Comparison of ENCODE assay signal across 8 cellular contexts in the genomic region with DNA sequence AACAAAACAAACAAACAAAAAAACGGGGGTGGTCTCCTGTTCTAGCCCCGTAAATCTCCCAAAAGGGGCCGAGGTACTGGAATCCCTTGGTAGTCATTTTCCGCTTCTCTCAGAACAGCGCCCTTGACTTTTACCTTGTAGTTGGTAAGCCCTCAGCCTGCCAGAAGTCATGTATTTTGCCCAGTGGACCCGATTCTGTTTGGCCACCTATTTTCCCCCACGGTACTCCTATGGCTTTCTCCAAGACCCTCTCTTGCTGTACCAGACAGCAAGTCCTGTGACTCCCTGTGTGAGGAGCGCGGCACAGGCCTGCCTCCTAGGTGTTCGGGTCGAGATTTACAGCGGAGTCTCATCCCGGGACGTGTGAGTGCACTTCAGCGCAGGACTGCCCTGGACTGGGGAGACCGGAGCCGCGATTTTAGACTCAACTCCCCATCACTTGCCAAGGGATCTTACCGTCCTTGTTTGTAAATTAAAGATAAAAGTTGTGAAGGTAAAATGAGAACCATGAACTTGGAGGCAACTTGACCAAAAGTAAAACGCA. TPM values are rescaled to one million over a fixed set of nuclear protein-coding genes. Genes with fewer than 3 reads are reported as not detected.
DNase-seq lines count a peak whose midpoint lies in the region; ATAC-seq, FAIRE-seq and TF ChIP-seq lines count a peak whose summit lies in the region.

No MANE protein-coding gene starts in this region.

- peaks cover 20% of the 10 kb centered on the region for H3K36me3 ChIP-seq in H7 (replicated peaks; ENCODE audit: control insufficient read depth, insufficient read depth, low read length)
- H3K36me3 ChIP-seq in GM12878 (ENCODE audit: control insufficient read depth in 2 of 2, insufficient read depth in 2 of 2, low read length in 1 of 2): peaks cover 17% of the 10 kb centered on the region in 2 experiments; a peak in 3 of 4 replicates
- peaks cover 12 to 29% of the 10 kb centered on the region in 2 donors for H3K36me3 ChIP-seq in kidney (ENCODE audit: control insufficient read depth in 1 of 2, insufficient read depth in 2 of 2, low read length in 2 of 2)

- RAD21 ChIA-PET in GM12878 (lab: Charles Lee; ENCODE audit: unreplicated experiment): interaction anchor here (0.7 to 2.4 kb wide), 3 partner anchors 45 to 91 kb away, joined by 3 to 9 read pairs (median 5); a partner anchor contains a TSS

- peaks cover 4% of the 10 kb centered on the region; the same call in 1 of the 2 replicates for H4K20me1 ChIP-seq in GM12878 (ENCODE audit: control insufficient read depth, insufficient read depth)

- no peak for TF ChIP-seq RAD21 in GM12878 (IDR thresholded peaks at IDR 0.05; ENCODE audit: insufficient read depth, low read depth, low read length)

- H2AFZ ChIP-seq in GM12878 (ENCODE audit: control insufficient read depth, low read depth, low read length): peak overlapping the region; percentile 86

- peaks cover 50% of the 10 kb centered on the region for H3K79me2 ChIP-seq in GM12878 (ENCODE audit: control insufficient read depth, insufficient read depth, low read length)

- TF ChIP-seq POLR2A in GM12878 (IDR thresholded peaks at IDR 0.05; ENCODE audit: low read depth, low read length): no peak

- H3K27ac ChIP-seq in GM12878 (ENCODE audit: control insufficient read depth, insufficient read depth) (peak overlapping the region; percentile 99), kidney (ENCODE audit: low read depth in 2 of 2, low read length in 2 of 2) (peak overlapping the region; percentile 100)

- H3K4me2 ChIP-seq in GM12878 (ENCODE audit: control insufficient read depth, insufficient read depth): peak overlapping the region; percentile 92

- no peak for FAIRE-seq in GM12878 (lab: Jason Lieb, UNC)
- FAIRE-seq in kidney (lab: Jason Lieb, UNC): no peak

- DNase-seq in H7 (peak; percentile 49), OCI-M1 (lab: John Stamatoyannopoulos, UW) (peak; percentile 67), GM12878 (ENCODE audit: low read depth, low spot score) (no peak), kidney (peak; percentile 84), SW 1271 (lab: John Stamatoyannopoulos, UW) (no peak), NCI-H2081 (lab: John Stamatoyannopoulos, UW) (no peak)
- DNase-seq in stimulated activated CD8-positive, alpha-beta memory T cell treated with anti-CD3 and anti-CD28 coated beads, Interleukin-4, amount 100 ng/mL, for 48 hours: peak; percentile 49

- H3K9me3 ChIP-seq in GM12878 (replicated peaks; ENCODE audit: control insufficient read depth, insufficient read depth, low read length) (no peaks in the 10 kb centered on the region), kidney (ENCODE audit: control insufficient read depth in 1 of 2, low read length in 2 of 2) (no peaks in the 10 kb centered on the region)

- no peak for TF ChIP-seq EP300 in GM12878 (IDR thresholded peaks at IDR 0.05; ENCODE audit: borderline replicate concordance in 1 of 2, control insufficient read depth in 1 of 2, low read depth in 2 of 2, low read length in 2 of 2)

- ATAC-seq in GM12878 (no peak), HG03159 (IDR thresholded peaks at IDR 0.05; ENCODE audit: unreplicated experiment) (no peak)

- POLR2A ChIA-PET in GM12878 (lab: Charles Lee): interaction anchor here (1.0 to 1.6 kb wide), 6 partner anchors 33 to 292 kb away, joined by 3 to 11 read pairs (median 6); a partner anchor contains a TSS

- H3K27me3 ChIP-seq in H7 (ENCODE audit: control insufficient read depth, insufficient read depth, low read length) (no peaks in the 10 kb centered on the region), GM12878 (replicated peaks in 1 of 2; ENCODE audit: control insufficient read depth in 2 of 2, insufficient read depth in 2 of 2, low read length in 1 of 2) (no peaks in the 10 kb centered on the region)

- CTCF ChIA-PET in GM12878 (lab: Yijun Ruan, JAX): interaction anchor here (1.1 to 1.3 kb wide), 3 partner anchors 12 to 63 kb away, joined by 5 to 9 read pairs (median 5); no protein-coding TSS in a partner anchor

- peak overlapping the region; percentile 91 for H3K9ac ChIP-seq in GM12878 (ENCODE audit: control insufficient read depth, insufficient read depth, low read length)
- H3K9ac ChIP-seq in kidney (ENCODE audit: low read length in 2 of 2): peak overlapping the region; percentile 94 to 95

- TF ChIP-seq CTCF in GM12878 (IDR thresholded peaks at IDR 0.05 in 2 of 3, conservative IDR thresholded peaks at IDR 0.05 in 1 of 3; ENCODE audit: control insufficient read depth in 2 of 3, extremely low read depth in 1 of 3, insufficient read depth in 1 of 3, low read depth in 3 of 3, low read length in 3 of 3) (no peak), kidney (IDR thresholded peaks at IDR 0.05; ENCODE audit: borderline replicate concordance, extremely low read depth, insufficient read depth) (no peak)

- no TSS peak for BruUV-seq in GM12878 (replicated peaks; lab: Mats Ljungman, UMichigan)

- H3K4me1 ChIP-seq in GM12878 (ENCODE audit: control insufficient read depth, insufficient read depth, low read length): peaks cover 29% of the 10 kb centered on the region
- H3K4me1 ChIP-seq in kidney (ENCODE audit: control insufficient read depth in 1 of 2, insufficient read depth in 1 of 2, low read depth in 1 of 2, low read length in 2 of 2): peaks cover 32 to 39% of the 10 kb centered on the region in 2 donors

- intact Hi-C loops in GM12878 (cut with micrococcal nuclease; ENCODE audit: unreplicated experiment) (loop anchor here (2.0 to 5.0 kb wide), 3 partner anchors 25 to 59 kb away; a partner anchor contains a TSS), kidney (cut with DNase I) (no loop called here)

- SMC1A ChIA-PET in GM12878 (lab: Charles Lee; ENCODE audit: uncharacterized antibody, unreplicated experiment): interaction anchor here (1.1 to 1.2 kb wide), 2 partner anchors 44 to 66 kb away, joined by 3 to 8 read pairs; no protein-coding TSS in a partner anchor

- in situ Hi-C loops in GM12878 (cut with MboI): no loop called here

- WGBS in GM12878 (ENCODE audit: insufficient coverage, insufficient replicate concordance, low lambda C conversion rate, missing lambda C conversion rate): 57% methylated on average over 20 of the region's 20 CpGs

- H3K4me3 ChIP-seq in H7 (ENCODE audit: insufficient read depth, low read depth, low read length) (peak overlapping the region; percentile 52; the same call in 1 of the 2 replicates), GM12878 (peak overlapping the region; percentile 80; the same call in 1 of the 2 replicates), kidney (ENCODE audit: low read length in 2 of 2) (peak overlapping the region; percentile 64 to 82)

RNA-seq across cellular contexts. Expression of a gene that starts 1.1 kb away (rescaled TPM):
- 3.8 and 4.2 TPM in 2 replicates for total RNA-seq in H7 (2014; rRNA removed; shearing (Covaris generic))
- 16.4 and 19.1 TPM in 2 replicates for total RNA-seq in GM12878 (2013; cell fraction: nucleolus; rRNA removed)
- total RNA-seq in GM12878 (2014; rRNA removed): 3.1 and 4.6 TPM in 2 replicates
- total RNA-seq in GM12878 (2014; rRNA removed; fragmentation: Illumina TruSeq; extraction: Trizol): 3.5 and 3.7 TPM in 2 replicates
- total RNA-seq in GM12878 (2021): 41.5 and 52.7 TPM in 2 replicates
- polyA plus RNA-seq in GM12878 (2011; ENCODE audit: low read depth): 12.0 TPM
- 2.0 and 3.8 TPM in 2 replicates for polyA plus RNA-seq in GM12878 (2011; rRNA removed)
- 1.8 and 1.9 TPM in 2 replicates for polyA plus RNA-seq in GM12878 (2011; cell fraction: cytosol; rRNA removed)
- 43.1 and 56.1 TPM in 2 replicates for polyA plus RNA-seq in GM12878 (2011; cell fraction: nucleus; rRNA removed)
- 18.4 and 22.0 TPM in 2 replicates for polyA plus RNA-seq in GM12878 (2012)
- polyA plus RNA-seq in GM12878 (2014; fragmentation: Illumina TruSeq; extraction: Trizol): 5.9 and 12.7 TPM in 2 replicates
- 1 to 10 TPM; 1.5 to 5.5 TPM for polyA plus RNA-seq in GM12878 (2014; fragmentation: Nextera tagmentation; extraction: Ambion mirVana)
- 20.2 and 24.3 TPM in 2 replicates for polyA plus RNA-seq in GM12878 (2014; rRNA removed)
- polyA plus RNA-seq in GM12878 (2016; fragmentation: Nextera tagmentation; extraction: Ambion mirVana): 1 to 10 TPM; 8.1 to 8.6 TPM
- polyA minus RNA-seq in GM12878 (2011; rRNA and poly(A)+ RNA removed): 4.3 and 5.9 TPM in 2 replicates
- polyA minus RNA-seq in GM12878 (2011; cell fraction: cytosol; rRNA and poly(A)+ RNA removed): 3.6 and 6.3 TPM in 2 replicates
- 11.7 and 19.9 TPM in 2 replicates for polyA minus RNA-seq in GM12878 (2011; cell fraction: nucleus; rRNA and poly(A)+ RNA removed)
- total RNA-seq in kidney: 118 TPM
- 38.4 TPM for polyA plus RNA-seq in kidney (ENCODE audit: insufficient read depth, low read depth, low replicate concordance)

RNA-seq across cellular contexts. Expression of a gene that starts 1.2 kb away (rescaled TPM):
- 7.1 and 8.3 TPM in 2 replicates for total RNA-seq in H7 (2014; rRNA removed; shearing (Covaris generic))
- 21.5 and 24.3 TPM in 2 replicates for total RNA-seq in GM12878 (2013; cell fraction: nucleolus; rRNA removed)
- total RNA-seq in GM12878 (2014; rRNA removed) (9.7 and 9.8 TPM in 2 replicates), GM12878 (2014; rRNA removed; fragmentation: Illumina TruSeq; extraction: Trizol) (10.4 and 12.2 TPM in 2 replicates), GM12878 (2021) (8.2 and 9.2 TPM in 2 replicates), kidney (34.1 TPM)
- polyA plus RNA-seq in GM12878 (2011; ENCODE audit: low read depth): 38.8 TPM
- polyA plus RNA-seq in GM12878 (2011; rRNA removed) (23.6 and 25.0 TPM in 2 replicates), GM12878 (2014; fragmentation: Illumina TruSeq; extraction: Trizol) (10.9 and 13.4 TPM in 2 replicates), GM12878 (2014; fragmentation: Nextera tagmentation; extraction: Ambion mirVana) (10 to 100 TPM; 26.8 to 28.9 TPM), GM12878 (2014; rRNA removed) (9.9 and 10.1 TPM in 2 replicates), GM12878 (2016; fragmentation: Nextera tagmentation; extraction: Ambion mirVana) (10 to 100 TPM; 20.0 to 21.7 TPM), kidney (ENCODE audit: insufficient read depth, low read depth, low replicate concordance) (83.1 TPM)
- 14.0 and 15.9 TPM in 2 replicates for polyA plus RNA-seq in GM12878 (2011; cell fraction: cytosol; rRNA removed)
- polyA plus RNA-seq in GM12878 (2011; cell fraction: nucleus; rRNA removed): 25.8 and 42.9 TPM in 2 replicates
- 41.1 and 47.1 TPM in 2 replicates for polyA plus RNA-seq in GM12878 (2012)
- polyA minus RNA-seq in GM12878 (2011; rRNA and poly(A)+ RNA removed): 17.3 and 23.4 TPM in 2 replicates
- polyA minus RNA-seq in GM12878 (2011; cell fraction: cytosol; rRNA and poly(A)+ RNA removed): 7.3 and 11.1 TPM in 2 replicates
- polyA minus RNA-seq in GM12878 (2011; cell fraction: nucleus; rRNA and poly(A)+ RNA removed): 13.8 and 17.0 TPM in 2 replicates

RNA-seq across cellular contexts. Expression of a gene that starts 25.4 kb away (rescaled TPM):
- total RNA-seq in H7 (2014; rRNA removed; shearing (Covaris generic)): 98.2 and 125 TPM in 2 replicates
- 50.6 and 63.3 TPM in 2 replicates for total RNA-seq in GM12878 (2013; cell fraction: nucleolus; rRNA removed)
- total RNA-seq in GM12878 (2014; rRNA removed) (80.8 and 115 TPM in 2 replicates), GM12878 (2014; rRNA removed; fragmentation: Illumina TruSeq; extraction: Trizol) (81.4 and 83.9 TPM in 2 replicates), GM12878 (2021) (87.3 and 87.4 TPM in 2 replicates), kidney (110 TPM)
- 67.2 TPM for polyA plus RNA-seq in GM12878 (2011; ENCODE audit: low read depth)
- polyA plus RNA-seq in GM12878 (2011; rRNA removed) (85.1 and 88.9 TPM in 2 replicates), GM12878 (2014; fragmentation: Illumina TruSeq; extraction: Trizol) (139 and 171 TPM in 2 replicates), GM12878 (2014; fragmentation: Nextera tagmentation; extraction: Ambion mirVana) (10 to 100 TPM; 32.3 to 60.7 TPM), GM12878 (2014; rRNA removed) (113 TPM in 2 replicates), GM12878 (2016; fragmentation: Nextera tagmentation; extraction: Ambion mirVana) (100 to 1,000 TPM; 115 to 117 TPM), kidney (ENCODE audit: insufficient read depth, low read depth, low replicate concordance) (133 TPM)
- 79.6 and 95.9 TPM in 2 replicates for polyA plus RNA-seq in GM12878 (2011; cell fraction: cytosol; rRNA removed)
- 72.6 and 91.7 TPM in 2 replicates for polyA plus RNA-seq in GM12878 (2011; cell fraction: nucleus; rRNA removed)
- polyA plus RNA-seq in GM12878 (2012): 68.9 and 75.1 TPM in 2 replicates
- polyA minus RNA-seq in GM12878 (2011; rRNA and poly(A)+ RNA removed): 66.8 and 93.9 TPM in 2 replicates
- polyA minus RNA-seq in GM12878 (2011; cell fraction: cytosol; rRNA and poly(A)+ RNA removed): 47.0 and 53.5 TPM in 2 replicates
- polyA minus RNA-seq in GM12878 (2011; cell fraction: nucleus; rRNA and poly(A)+ RNA removed): 25.4 and 26.2 TPM in 2 replicates

RNA-seq across cellular contexts. Expression of a gene that starts 28.3 kb away (rescaled TPM):
- total RNA-seq in H7 (2014; rRNA removed; shearing (Covaris generic)): 1.0 and 1.3 TPM in 2 replicates
- total RNA-seq in GM12878 (2013; cell fraction: nucleolus; rRNA removed): 0.73 and 0.77 TPM in 2 replicates
- total RNA-seq in GM12878 (2014; rRNA removed) (1.0 and 1.1 TPM in 2 replicates), GM12878 (2014; rRNA removed; fragmentation: Illumina TruSeq; extraction: Trizol) (1.1 and 1.3 TPM in 2 replicates), GM12878 (2021) (2.2 and 2.9 TPM in 2 replicates), kidney (1.3 TPM)
- polyA plus RNA-seq in GM12878 (2011; ENCODE audit: low read depth): 0.24 TPM
- polyA plus RNA-seq in GM12878 (2011; rRNA removed) (0.48 and 0.56 TPM in 2 replicates), GM12878 (2014; fragmentation: Illumina TruSeq; extraction: Trizol) (2.0 and 2.2 TPM in 2 replicates), GM12878 (2014; fragmentation: Nextera tagmentation; extraction: Ambion mirVana) (under 1 TPM; 0.35 to 0.44 TPM), GM12878 (2014; rRNA removed) (1.7 and 2.0 TPM in 2 replicates), GM12878 (2016; fragmentation: Nextera tagmentation; extraction: Ambion mirVana) (under 1 TPM; 0.69 to 0.92 TPM), kidney (ENCODE audit: insufficient read depth, low read depth, low replicate concordance) (0.69 TPM)
- 0.30 and 0.31 TPM in 2 replicates for polyA plus RNA-seq in GM12878 (2011; cell fraction: cytosol; rRNA removed)
- 1.2 and 1.5 TPM in 2 replicates for polyA plus RNA-seq in GM12878 (2011; cell fraction: nucleus; rRNA removed)
- 0.51 and 0.79 TPM in 2 replicates for polyA plus RNA-seq in GM12878 (2012)
- 0.36 and 0.51 TPM in 2 replicates for polyA minus RNA-seq in GM12878 (2011; rRNA and poly(A)+ RNA removed)
- polyA minus RNA-seq in GM12878 (2011; cell fraction: cytosol; rRNA and poly(A)+ RNA removed): 0.10 TPM in 1 of 2 replicates, not detected in the other
- 0.24 and 0.29 TPM in 2 replicates for polyA minus RNA-seq in GM12878 (2011; cell fraction: nucleus; rRNA and poly(A)+ RNA removed)

RNA-seq across cellular contexts. Expression of a gene that starts 33.7 kb away (rescaled TPM):
- 223 and 297 TPM in 2 replicates for total RNA-seq in H7 (2014; rRNA removed; shearing (Covaris generic))
- total RNA-seq in GM12878 (2013; cell fraction: nucleolus; rRNA removed): 122 and 126 TPM in 2 replicates
- total RNA-seq in GM12878 (2014; rRNA removed) (138 and 155 TPM in 2 replicates), GM12878 (2014; rRNA removed; fragmentation: Illumina TruSeq; extraction: Trizol) (132 and 151 TPM in 2 replicates), GM12878 (2021) (208 and 212 TPM in 2 replicates), kidney (158 TPM)
- polyA plus RNA-seq in GM12878 (2011; ENCODE audit: low read depth): 84.1 TPM
- polyA plus RNA-seq in GM12878 (2011; rRNA removed) (61.9 and 108 TPM in 2 replicates), GM12878 (2014; fragmentation: Illumina TruSeq; extraction: Trizol) (161 and 221 TPM in 2 replicates), GM12878 (2014; fragmentation: Nextera tagmentation; extraction: Ambion mirVana) (100 to 1,000 TPM in 1 of 2 experiments, 10 to 100 TPM in 1; 72.3 to 129 TPM), GM12878 (2014; rRNA removed) (137 and 156 TPM in 2 replicates), GM12878 (2016; fragmentation: Nextera tagmentation; extraction: Ambion mirVana) (100 to 1,000 TPM; 255 to 270 TPM), kidney (ENCODE audit: insufficient read depth, low read depth, low replicate concordance) (62.8 TPM)
- polyA plus RNA-seq in GM12878 (2011; cell fraction: cytosol; rRNA removed): 94.9 and 95.4 TPM in 2 replicates
- 477 and 501 TPM in 2 replicates for polyA plus RNA-seq in GM12878 (2011; cell fraction: nucleus; rRNA removed)
- polyA plus RNA-seq in GM12878 (2012): 85.5 and 109 TPM in 2 replicates
- 108 and 144 TPM in 2 replicates for polyA minus RNA-seq in GM12878 (2011; rRNA and poly(A)+ RNA removed)
- 46.5 and 52.1 TPM in 2 replicates for polyA minus RNA-seq in GM12878 (2011; cell fraction: cytosol; rRNA and poly(A)+ RNA removed)
- polyA minus RNA-seq in GM12878 (2011; cell fraction: nucleus; rRNA and poly(A)+ RNA removed): 102 and 181 TPM in 2 replicates

Comparison
In these comparisons a context has a peak if more than half of its experiments do, and no peak if none do; other contexts are left out.
1. DNase-seq: peak in H7 (single experiment), OCI-M1 (single experiment), kidney (single experiment) and stimulated activated CD8-positive, alpha-beta memory T cell treated with anti-CD3 and anti-CD28 coated beads, Interleukin-4, amount 100 ng/mL, for 48 hours (single experiment); none in GM12878 (single experiment), SW 1271 (0 of 2) and NCI-H2081 (0 of 2).
2. Peak in every context shown above with its lines, with median percentiles within 50 percentile points of each other: H3K4me3 ChIP-seq.